ENCODE assay signal across 22 cellular contexts in genomic region chr6:119598883-119599282, GRCh38.
DNase-seq lines count a peak whose midpoint lies in the region; ATAC-seq and TF ChIP-seq lines count a peak whose summit lies in the region.
"Had no signal": no experiment of that assay in that cellular context is flagged by ENCODE, and none has a peak within 500 bp of the region (broad histone marks: within the 10 kb centered on the region; RNA-seq: fewer than 3 reads in every experiment).

No MANE protein-coding gene starts in this region.

- H3K27ac Mint-ChIP-seq in T-cell = no peak overlapping the region
- H3K27ac Mint-ChIP-seq: CD14-positive monocyte; CD4-positive, alpha-beta T cell; CD8-positive, alpha-beta memory T cell had no signal

- ATAC-seq in DND-41 (ENCODE audit: insufficient read depth, low read depth) (no peak), left colon (peak; percentile 34), T-cell (replicated peaks in 1 of 4) (no peak), HG03469 (IDR thresholded peaks at IDR 0.05; ENCODE audit: unreplicated experiment) (no peak)
- ATAC-seq: A549, GM12878 had no signal

- no peak overlapping the region for H3K4me3 Mint-ChIP-seq in T-cell
- H3K4me3 Mint-ChIP-seq: CD14-positive monocyte; CD4-positive, alpha-beta T cell; CD8-positive, alpha-beta memory T cell had no signal

- no peak overlapping the region for H3K4me2 ChIP-seq in DND-41 (ENCODE audit: insufficient read depth, low read length)
- H3K4me2 ChIP-seq: A549; BLaER1 treated with 17β-estradiol and CSF1 and Interleukin-3, amounts not matched to agents 10 nM and 100 nM had no signal

- no peak overlapping the region for H3K4me3 ChIP-seq in DND-41 (ENCODE audit: low read depth in 1 of 2, low read length in 2 of 2)
- H3K4me3 ChIP-seq: A549; BLaER1 treated with 17β-estradiol and CSF1 and Interleukin-3, amounts not matched to agents 10 nM and 100 nM; GM12878; GM23248 had no signal

- no peak for TF ChIP-seq CTCF in DND-41 (IDR thresholded peaks at IDR 0.05; ENCODE audit: borderline replicate concordance, extremely low read depth, low read length, poor library complexity, severe bottlenecking)

- H3K4me1 ChIP-seq in DND-41 (ENCODE audit: insufficient read depth, low read length) = peaks cover 7% of the 10 kb centered on the region; the same call in 1 of the 2 replicates
- H3K4me1 ChIP-seq: A549; BE2C; BLaER1 treated with 17β-estradiol and CSF1 and Interleukin-3, amounts not matched to agents 10 nM and 100 nM had no signal

- H3K27me3 Mint-ChIP-seq in T-cell = no peaks in the 10 kb centered on the region
- H3K27me3 Mint-ChIP-seq: CD4-positive, alpha-beta T cell had no signal

- no peak overlapping the region for H2AFZ ChIP-seq in DND-41 (ENCODE audit: low read depth, low read length)
- H2AFZ ChIP-seq: GM23248 had no signal

- POLR2A ChIA-PET in T-cell (lab: Charles Lee) = no interaction called here

- H3K27me3 ChIP-seq in DND-41 (ENCODE audit: insufficient read depth, low read length, poor library complexity) = no peaks in the 10 kb centered on the region
- H3K27me3 ChIP-seq: BE2C; BLaER1 treated with 17β-estradiol and CSF1 and Interleukin-3, amounts not matched to agents 10 nM and 100 nM had no signal

- CTCF ChIA-PET in T-cell (lab: Charles Lee) = no interaction called here

- no peaks in the 10 kb centered on the region for H3K79me2 ChIP-seq in DND-41 (ENCODE audit: insufficient read depth, low read length)

- no peaks in the 10 kb centered on the region for H3K36me3 ChIP-seq in DND-41 (ENCODE audit: insufficient read depth, low read length)
- H3K36me3 ChIP-seq: BE2C; BLaER1 treated with 17β-estradiol and CSF1 and Interleukin-3, amounts not matched to agents 10 nM and 100 nM had no signal

- 0 out of 2 replicates have a peak overlapping the region, but pooled peaks have one; percentile 42 for H3K27ac ChIP-seq in DND-41 (ENCODE audit: low read length)
- H3K27ac ChIP-seq: A549; BLaER1 treated with 17β-estradiol and CSF1 and Interleukin-3, amounts not matched to agents 10 nM and 100 nM; GM23248 had no signal

- intact Hi-C loops in left colon (cut with DNase I, micrococcal nuclease) = no loop called here

- DNase-seq in DMS53 (lab: John Stamatoyannopoulos, UW) (peak; percentile 80), DND-41 (no peak), left colon (no peak), T-cell (no peak), NOMO-1 treated with dmso at 0.1 percent for 144 hours (lab: John Stamatoyannopoulos, UW; ENCODE audit: unreplicated experiment) (no peak)
- DNase-seq: 8988T; ACHN; AML-193; BE2C; CD4-positive, alpha-beta T cell; CD8-positive, alpha-beta memory T cell; DMS 273 treated with DMSO at 0.1 percent for 48 hours; EL; GDM1; GM23248; H7; HCEC 1CT had no signal

- H3K9me3 Mint-ChIP-seq in T-cell = no peaks in the 10 kb centered on the region
- H3K9me3 Mint-ChIP-seq: CD4-positive, alpha-beta T cell; CD8-positive, alpha-beta memory T cell had no signal

- H3K4me1 Mint-ChIP-seq in T-cell = no peaks in the 10 kb centered on the region
- H3K4me1 Mint-ChIP-seq: CD14-positive monocyte; CD8-positive, alpha-beta memory T cell had no signal

- no peak overlapping the region for H3K9ac ChIP-seq in DND-41 (ENCODE audit: low read depth, low read length)
- H3K9ac ChIP-seq: BLaER1 treated with 17β-estradiol and CSF1 and Interleukin-3, amounts not matched to agents 10 nM and 100 nM; GM23248 had no signal

- H4K20me1 ChIP-seq in DND-41 (ENCODE audit: insufficient read depth, low read length) = no peaks in the 10 kb centered on the region
- H4K20me1 ChIP-seq: BLaER1 treated with 17β-estradiol and CSF1 and Interleukin-3, amounts not matched to agents 10 nM and 100 nM had no signal

- no peaks in the 10 kb centered on the region for H3K36me3 Mint-ChIP-seq in T-cell
- H3K36me3 Mint-ChIP-seq: CD14-positive monocyte; CD8-positive, alpha-beta memory T cell had no signal

- no peaks in the 10 kb centered on the region for H3K9me3 ChIP-seq in DND-41 (ENCODE audit: insufficient read depth, low read length, severe bottlenecking)
- H3K9me3 ChIP-seq: A549, BE2C had no signal
